ENCODE assay signal across 9 cellular contexts in genomic region chr11:75547617-75548054, GRCh38. TPM values are rescaled to one million over a fixed set of nuclear protein-coding genes. Genes with fewer than 3 reads are reported as not detected.
DNase-seq lines count a peak whose midpoint lies in the region; ATAC-seq lines count a peak whose summit lies in the region.
"Had no signal": no experiment of that assay in that cellular context is flagged by ENCODE, and none has a peak within 500 bp of the region (broad histone marks: within the 10 kb centered on the region; RNA-seq: fewer than 3 reads in every experiment).

No MANE protein-coding gene starts in this region.

- DNase-seq in NCI-H2171 treated with DMSO at 0.1 percent for 48 hours (lab: John Stamatoyannopoulos, UW) (peak; percentile 3), NCI-H2171 (lab: John Stamatoyannopoulos, UW) (no peak), Karpas-422 (peak; percentile 65), SW480 (ENCODE audit: low spot score) (peak; percentile 57), epidermal melanocyte (ENCODE audit: insufficient read length, low spot score) (peak; percentile 82), mesendoderm (peak; percentile 80)
- DNase-seq in activated T-helper 1 cell treated with anti-CD3 and anti-CD28 coated beads, Interleukin-12 subunit alpha, Interleukin-12 subunit beta, Interleukin-2, Interleukin-4 antibody, amounts not matched to agents 30 ng/mL and 10 ng/mL and 1 ng/mL, durations not matched to agents 14 hours and 24 hours and 36 hours (ENCODE audit: low spot score): no peak

- no peak overlapping the region for H3K4me3 ChIP-seq in Karpas-422 (ENCODE audit: low read length)
- H3K4me3 ChIP-seq in mesendoderm (ENCODE audit: low read length): no peak overlapping the region

- H2BK15ac ChIP-seq in mesendoderm (replicated peaks; ENCODE audit: low read depth): no peak overlapping the region

- no peaks in the 10 kb centered on the region for H3K79me2 ChIP-seq in Karpas-422 (ENCODE audit: low read length)
- no peaks in the 10 kb centered on the region for H3K79me2 ChIP-seq in mesendoderm (ENCODE audit: control insufficient read depth, insufficient read depth, low read length)

- no peaks in the 10 kb centered on the region for H4K20me1 ChIP-seq in Karpas-422 (ENCODE audit: insufficient read depth, low read depth, low read length)

- no peaks in the 10 kb centered on the region for H3K9me2 ChIP-seq in Karpas-422 (replicated peaks; ENCODE audit: insufficient read depth, low read length)

- H2BK120ac ChIP-seq in mesendoderm (ENCODE audit: low read depth, low read length): no peak overlapping the region

- H3K9me3 Mint-ChIP-seq in activated T-helper 1 cell treated with anti-CD3 and anti-CD28 coated beads, Interleukin-12 subunit alpha, Interleukin-12 subunit beta, Interleukin-2, Interleukin-4 antibody, amounts not matched to agents 30 ng/mL and 10 ng/mL and 1 ng/mL, durations not matched to agents 14 hours and 24 hours and 36 hours: no peaks in the 10 kb centered on the region
- H3K9me3 Mint-ChIP-seq: stimulated activated naive CD8-positive, alpha-beta T cell treated with anti-CD3 and anti-CD28 coated beads, Interleukin-15, Interleukin-2, amounts not matched to agents 100 ng/mL and 50 ng/mL, for 24 hours had no signal

- H3K4me2 ChIP-seq in Karpas-422 (ENCODE audit: low read depth, low read length, poor library complexity, severe bottlenecking) (no peak overlapping the region), mesendoderm (ENCODE audit: low read length) (no peak overlapping the region)

- H3K4me3 Mint-ChIP-seq in activated T-helper 1 cell treated with anti-CD3 and anti-CD28 coated beads, Interleukin-12 subunit alpha, Interleukin-12 subunit beta, Interleukin-2, Interleukin-4 antibody, amounts not matched to agents 30 ng/mL and 10 ng/mL and 1 ng/mL, durations not matched to agents 14 hours and 24 hours and 36 hours: no peak overlapping the region
- H3K4me3 Mint-ChIP-seq: stimulated activated naive CD8-positive, alpha-beta T cell treated with anti-CD3 and anti-CD28 coated beads, Interleukin-15, Interleukin-2, amounts not matched to agents 100 ng/mL and 50 ng/mL, for 24 hours had no signal

- intact Hi-C loops in activated T-helper 1 cell treated with anti-CD3 and anti-CD28 coated beads, Interleukin-12 subunit alpha, Interleukin-12 subunit beta, Interleukin-2, Interleukin-4 antibody, amounts not matched to agents 30 ng/mL and 10 ng/mL and 1 ng/mL, durations not matched to agents 14 hours and 24 hours and 36 hours (cut with micrococcal nuclease): loop anchor here (1.0 kb wide), 2 partner anchors 15 to 30 kb away; partner anchors contain the start of gene SERPINH1

- H2AK5ac ChIP-seq in mesendoderm (ENCODE audit: low read length): no peak overlapping the region

- H3K36me3 ChIP-seq in Karpas-422 (ENCODE audit: insufficient read depth, low read length): no peaks in the 10 kb centered on the region
- no peaks in the 10 kb centered on the region for H3K36me3 ChIP-seq in mesendoderm (ENCODE audit: control insufficient read depth, insufficient read depth, low read length)

- H3K4me1 Mint-ChIP-seq in activated T-helper 1 cell treated with anti-CD3 and anti-CD28 coated beads, Interleukin-12 subunit alpha, Interleukin-12 subunit beta, Interleukin-2, Interleukin-4 antibody, amounts not matched to agents 30 ng/mL and 10 ng/mL and 1 ng/mL, durations not matched to agents 14 hours and 24 hours and 36 hours (ENCODE audit: low read depth): no peaks in the 10 kb centered on the region

- no peak overlapping the region for H4K8ac ChIP-seq in mesendoderm (ENCODE audit: low read depth, low read length)

- peak overlapping the region; percentile 73 for H3K4ac ChIP-seq in mesendoderm (ENCODE audit: low read depth, low read length)

- no peak overlapping the region for H3K9ac ChIP-seq in Karpas-422 (ENCODE audit: low read length)
- peak overlapping the region; percentile 42 for H3K9ac ChIP-seq in mesendoderm (ENCODE audit: low read length)

- peak overlapping the region; percentile 80 for H3K56ac ChIP-seq in mesendoderm (ENCODE audit: low read length)

- peak overlapping the region; percentile 1 for H2BK5ac ChIP-seq in mesendoderm (ENCODE audit: low read length)

- H3K23ac ChIP-seq in mesendoderm (ENCODE audit: low read length): no peak overlapping the region

- H2AFZ ChIP-seq in Karpas-422 (ENCODE audit: low read length): no peak overlapping the region

- no peaks in the 10 kb centered on the region for H3K79me1 ChIP-seq in mesendoderm (ENCODE audit: low read length)

- H3K27ac ChIP-seq in Karpas-422 (ENCODE audit: low read length) (no peak overlapping the region), mesendoderm (ENCODE audit: low read depth, low read length) (no peak overlapping the region)

- no peaks in the 10 kb centered on the region for H3K9me3 ChIP-seq in Karpas-422 (ENCODE audit: low read length)

- peaks cover 15% of the 10 kb centered on the region for H3K27me3 Mint-ChIP-seq in activated T-helper 1 cell treated with anti-CD3 and anti-CD28 coated beads, Interleukin-12 subunit alpha, Interleukin-12 subunit beta, Interleukin-2, Interleukin-4 antibody, amounts not matched to agents 30 ng/mL and 10 ng/mL and 1 ng/mL, durations not matched to agents 14 hours and 24 hours and 36 hours (ENCODE audit: insufficient read depth)

- peak overlapping the region; percentile 13 for H3K18ac ChIP-seq in mesendoderm (ENCODE audit: low read length)

- no peak overlapping the region for H3K27ac Mint-ChIP-seq in activated T-helper 1 cell treated with anti-CD3 and anti-CD28 coated beads, Interleukin-12 subunit alpha, Interleukin-12 subunit beta, Interleukin-2, Interleukin-4 antibody, amounts not matched to agents 30 ng/mL and 10 ng/mL and 1 ng/mL, durations not matched to agents 14 hours and 24 hours and 36 hours
- H3K27ac Mint-ChIP-seq: stimulated activated naive CD8-positive, alpha-beta T cell treated with anti-CD3 and anti-CD28 coated beads, Interleukin-15, Interleukin-2, amounts not matched to agents 100 ng/mL and 50 ng/mL, for 24 hours had no signal

- H3K36me3 Mint-ChIP-seq in activated T-helper 1 cell treated with anti-CD3 and anti-CD28 coated beads, Interleukin-12 subunit alpha, Interleukin-12 subunit beta, Interleukin-2, Interleukin-4 antibody, amounts not matched to agents 30 ng/mL and 10 ng/mL and 1 ng/mL, durations not matched to agents 14 hours and 24 hours and 36 hours (ENCODE audit: low read depth): no peaks in the 10 kb centered on the region

- no peak for ATAC-seq in GM21717 (IDR thresholded peaks at IDR 0.05; ENCODE audit: unreplicated experiment)

- H4K5ac ChIP-seq in mesendoderm (ENCODE audit: low read length): no peak overlapping the region

- H3K4me1 ChIP-seq in Karpas-422 (ENCODE audit: low read length) (no peaks in the 10 kb centered on the region), mesendoderm (ENCODE audit: control insufficient read depth, low read depth, low read length) (peaks cover 2% of the 10 kb centered on the region)

- no peaks in the 10 kb centered on the region for H3K27me3 ChIP-seq in Karpas-422 (ENCODE audit: low read length)
- H3K27me3 ChIP-seq in mesendoderm (ENCODE audit: insufficient read depth, low read length, poor library complexity): no peaks in the 10 kb centered on the region

- WGBS in mesendoderm (ENCODE audit: extremely low coverage, insufficient coverage, low lambda C conversion rate): no CpG with 5 or more reads among the region's 7 CpGs

RNA-seq across cellular contexts. Expression of gene SERPINH1, which starts 14.4 kb away (rescaled TPM):
- 10.5 and 16.1 TPM in 2 replicates for total RNA-seq in Karpas-422 (2014; rRNA removed; shearing (Covaris generic); ENCODE audit: low replicate concordance)
- polyA plus RNA-seq in mesendoderm (2013, experiment 1 of 2): 398 TPM
- polyA plus RNA-seq in mesendoderm (2013, experiment 2 of 2): 396 TPM
- total RNA-seq in activated T-helper 1 cell treated with anti-CD3 and anti-CD28 coated beads, Interleukin-12 subunit alpha, Interleukin-12 subunit beta, Interleukin-2, Interleukin-4 antibody, amounts not matched to agents 30 ng/mL and 10 ng/mL and 1 ng/mL, durations not matched to agents 14 hours and 24 hours and 36 hours: 24.1 and 25.3 TPM in 2 replicates

RNA-seq across cellular contexts. Expression of gene GDPD5, which starts 21.9 kb away (rescaled TPM):
- total RNA-seq in Karpas-422 (2014; rRNA removed; shearing (Covaris generic); ENCODE audit: low replicate concordance): 137 and 237 TPM in 2 replicates
- polyA plus RNA-seq in mesendoderm (2013, experiment 1 of 2): 10.9 TPM
- polyA plus RNA-seq in mesendoderm (2013, experiment 2 of 2): 11.4 TPM
- 9.7 and 13.5 TPM in 2 replicates for total RNA-seq in activated T-helper 1 cell treated with anti-CD3 and anti-CD28 coated beads, Interleukin-12 subunit alpha, Interleukin-12 subunit beta, Interleukin-2, Interleukin-4 antibody, amounts not matched to agents 30 ng/mL and 10 ng/mL and 1 ng/mL, durations not matched to agents 14 hours and 24 hours and 36 hours

Comparison
In these comparisons a context has a peak if more than half of its experiments do, and no peak if none do; other contexts are left out.
1. DNase-seq: peak in NCI-H2171 treated with DMSO at 0.1 percent for 48 hours (single experiment), Karpas-422 (single experiment), SW480 (single experiment), epidermal melanocyte (single experiment) and mesendoderm (single experiment); none in NCI-H2171 (single experiment) and activated T-helper 1 cell treated with anti-CD3 and anti-CD28 coated beads, Interleukin-12 subunit alpha, Interleukin-12 subunit beta, Interleukin-2, Interleukin-4 antibody, amounts not matched to agents 30 ng/mL and 10 ng/mL and 1 ng/mL, durations not matched to agents 14 hours and 24 hours and 36 hours (single experiment).